22 cellular contexts compared by ENCODE assay signal in genomic region chr15:22893081-22893480, GRCh38.
"Had no signal": no experiment of that assay in that cellular context is flagged by ENCODE, and none has a peak within 500 bp of the region (broad histone marks: within the 10 kb centered on the region; RNA-seq: fewer than 3 reads in every experiment).

No MANE protein-coding gene starts in this region.

- H3K9me3 ChIP-seq: gastrocnemius medialis, heart right ventricle, mucosa of descending colon, pancreas, prostate gland, right lobe of liver, suprapubic skin, thyroid gland, upper lobe of right lung, vagina had no signal

- H3K27ac Mint-ChIP-seq: naive thymus-derived CD8-positive, alpha-beta T cell; stimulated activated effector memory CD8-positive, alpha-beta T cell treated with anti-CD3 and anti-CD28 coated beads, Interleukin-12 subunit alpha, Interleukin-12 subunit beta, amount 100 ng/mL, for 72 hours had no signal

- FAIRE-seq: endometrium, pancreas had no signal

- H3K4me1 ChIP-seq: gastrocnemius medialis, pancreas, prostate gland, right lobe of liver, suprapubic skin, thyroid gland, upper lobe of right lung, vagina had no signal

- H3K4me1 Mint-ChIP-seq: naive thymus-derived CD8-positive, alpha-beta T cell had no signal

- H3K4me3 ChIP-seq: dorsolateral prefrontal cortex, gastrocnemius medialis, heart right ventricle, mucosa of descending colon, pancreas, prostate gland, right lobe of liver, suprapubic skin, thyroid gland, upper lobe of right lung, vagina had no signal

- H3K27me3 ChIP-seq: dorsolateral prefrontal cortex, gastrocnemius medialis, heart right ventricle, pancreas, right lobe of liver, suprapubic skin, thyroid gland, upper lobe of right lung, vagina had no signal

- H3K27me3 Mint-ChIP-seq: naive thymus-derived CD8-positive, alpha-beta T cell had no signal

- H3K9me3 Mint-ChIP-seq: naive thymus-derived CD8-positive, alpha-beta T cell; stimulated activated effector memory CD8-positive, alpha-beta T cell treated with anti-CD3 and anti-CD28 coated beads, Interleukin-12 subunit alpha, Interleukin-12 subunit beta, amount 100 ng/mL, for 72 hours had no signal

- H3K36me3 ChIP-seq: prostate gland had no signal

- H3K36me3 Mint-ChIP-seq: naive thymus-derived CD8-positive, alpha-beta T cell had no signal

- ATAC-seq: esophagus mucosa; gastrocnemius medialis; heart right ventricle; mucosa of descending colon; naive thymus-derived CD8-positive, alpha-beta T cell; pancreas; right lobe of liver; stimulated activated effector memory CD8-positive, alpha-beta T cell treated with anti-CD3 and anti-CD28 coated beads, Interleukin-12 subunit alpha, Interleukin-12 subunit beta, amount 100 ng/mL, for 72 hours; stimulated activated naive CD8-positive, alpha-beta T cell treated with anti-CD3 and anti-CD28 coated beads, Interleukin-15, Interleukin-2, amounts not matched to agents 100 U/mL and 50 U/mL, for 24 hours had no signal

- H3K27ac ChIP-seq: dorsolateral prefrontal cortex, gastrocnemius medialis, heart right ventricle, pancreas, prostate gland, right lobe of liver, suprapubic skin, thyroid gland, upper lobe of right lung, vagina had no signal

- DNase-seq: cortex of kidney; dorsolateral prefrontal cortex; effector CD8-positive, alpha-beta T cell; gastrocnemius medialis; heart right ventricle; mammary epithelial cell; naive thymus-derived CD8-positive, alpha-beta T cell; occipital lobe; pancreas; right lobe of liver; stimulated activated CD4-positive, alpha-beta T cell treated with anti-CD3 and anti-CD28 coated beads, Interleukin-4, amount 100 ng/mL, for 1 hour; stimulated activated CD8-positive, alpha-beta memory T cell treated with anti-CD3 and anti-CD28 coated beads, Interleukin-4, amount 100 ng/mL, for 48 hours; stimulated activated naive CD8-positive, alpha-beta T cell treated with anti-CD3 and anti-CD28 coated beads, Interleukin-15, Interleukin-2, amounts not matched to agents 100 U/mL and 50 U/mL, for 24 hours; thyroid gland; upper lobe of right lung had no signal

- H3K4me3 Mint-ChIP-seq: naive thymus-derived CD8-positive, alpha-beta T cell; stimulated activated effector memory CD8-positive, alpha-beta T cell treated with anti-CD3 and anti-CD28 coated beads, Interleukin-12 subunit alpha, Interleukin-12 subunit beta, amount 100 ng/mL, for 72 hours had no signal
